In genomic region chr1:79887059-79887458, GRCh38 we compare ENCODE assay signal across 35 cellular contexts.
"Had no signal": no experiment of that assay in that cellular context is flagged by ENCODE, and none has a peak within 500 bp of the region (broad histone marks: within the 10 kb centered on the region; RNA-seq: fewer than 3 reads in every experiment).

No MANE protein-coding gene starts in this region.

- DNase-seq: activated B cell treated with CpG ODN at 0.5 μM for 24 hours; activated CD4-positive, alpha-beta memory T cell treated with anti-CD3 and anti-CD28 coated beads for 36 hours; activated CD4-positive, alpha-beta T cell treated with anti-CD3 and anti-CD28 coated beads for 4 hours; activated CD4-positive, alpha-beta T cell treated with anti-CD3 and anti-CD28 coated beads, Interleukin-2, amount 10 ng/mL, durations not matched to agents 24 days and 14 days; activated CD4-positive, alpha-beta T cell treated with anti-CD3 and anti-CD28 coated beads, Interleukin-2, amount 50 U/mL, for 1 hour; activated CD4-positive, alpha-beta T cell treated with anti-CD3 and anti-CD28 coated beads, Interleukin-2, amount 50 U/mL, for 4 hours; activated CD4-positive, CD25-positive, alpha-beta regulatory T cell treated with anti-CD3 and anti-CD28 coated beads, Interleukin-2, amount 50 U/mL, for 72 hours; activated CD8-positive, alpha-beta memory T cell treated with anti-CD3 and anti-CD28 coated beads, Interleukin-2, amount 50 U/mL, for 4 hours; activated CD8-positive, alpha-beta T cell treated with anti-CD3 and anti-CD28 coated beads for 36 hours; activated gamma-delta T cell; activated naive CD4-positive, alpha-beta T cell treated with anti-CD3 and anti-CD28 coated beads, Interleukin-2, amount 10 ng/mL, durations not matched to agents 7 days and 5 days; activated naive CD4-positive, alpha-beta T cell treated with Interleukin-2 at 50 U/mL for 16 hours; activated naive CD8-positive, alpha-beta T cell treated with anti-CD3 and anti-CD28 coated beads, Interleukin-2, amount 10 ng/mL, durations not matched to agents 7 days and 5 days; activated naive CD8-positive, alpha-beta T cell treated with anti-CD3 and anti-CD28 coated beads, Interleukin-2, amount 50 U/mL, for 24 hours; activated T-cell treated with anti-CD3 and anti-CD28 coated beads for 4 hours; activated T-cell treated with anti-CD3 and anti-CD28 coated beads, Interleukin-2, amount 50 U/mL, for 1 hour; activated T-cell treated with anti-CD3 and anti-CD28 coated beads, Interleukin-2, amount 50 U/mL, for 4 hours; activated T-cell treated with anti-CD3 and anti-CD28 coated beads, Interleukin-2, amount 50 U/mL, for 72 hours; amygdala; anterior cingulate cortex; brain microvascular endothelial cell; central memory CD4-positive, alpha-beta T cell; T-helper 1 cell; T-helper 2 cell; T-helper 9 cell had no signal

- FAIRE-seq: TTC549 had no signal

- H3K27ac Mint-ChIP-seq: activated B cell treated with CpG ODN at 0.5 μM for 24 hours; activated CD4-positive, alpha-beta memory T cell treated with anti-CD3 and anti-CD28 coated beads for 36 hours; activated CD4-positive, alpha-beta T cell treated with anti-CD3 and anti-CD28 coated beads, Interleukin-2, amount 10 ng/mL, durations not matched to agents 24 days and 14 days; activated CD8-positive, alpha-beta T cell treated with anti-CD3 and anti-CD28 coated beads for 36 hours; activated naive CD4-positive, alpha-beta T cell treated with anti-CD3 and anti-CD28 coated beads, Interleukin-2, amount 10 ng/mL, durations not matched to agents 7 days and 5 days; activated naive CD4-positive, alpha-beta T cell treated with anti-CD3 and anti-CD28 coated beads, Interleukin-2, amount 50 U/mL, for 24 hours; activated naive CD8-positive, alpha-beta T cell; activated naive CD8-positive, alpha-beta T cell treated with anti-CD3 and anti-CD28 coated beads, Interleukin-2, amount 10 ng/mL, durations not matched to agents 7 days and 5 days; activated naive CD8-positive, alpha-beta T cell treated with anti-CD3 and anti-CD28 coated beads, Interleukin-2, amount 50 U/mL, for 24 hours; activated T-cell treated with anti-CD3 and anti-CD28 coated beads, Interleukin-2, amount 50 U/mL, for 72 hours; activated T-helper 1 cell treated with anti-CD3 and anti-CD28 coated beads, Interleukin-12 subunit alpha, Interleukin-12 subunit beta, Interleukin-2, Interleukin-4 antibody, amounts not matched to agents 30 ng/mL and 10 ng/mL and 1 ng/mL, durations not matched to agents 14 hours and 24 hours and 36 hours; activated T-helper 17 cell treated with anti-CD3 and anti-CD28 coated beads, Interleukin-2, amount 50 U/mL, for 72 hours; T-helper 1 cell treated with Interleukin-12 subunit alpha and Interleukin-12 subunit beta and Interleukin-4 antibody, amounts not matched to agents 30 μg/mL and 1 μg/mL, for 36 hours; T-helper 2 cell treated with Interferon-gamma antibody and Interleukin-4, amounts not matched to agents 5 μg/mL and 100 μg/mL, for 36 hours had no signal

- ATAC-seq: activated CD8-positive, alpha-beta T cell treated with anti-CD3 and anti-CD28 coated beads for 36 hours; activated naive CD8-positive, alpha-beta T cell treated with anti-CD3 and anti-CD28 coated beads, Interleukin-2, amount 50 U/mL, for 24 hours; activated T-cell treated with anti-CD3 and anti-CD28 coated beads, Interleukin-2, amount 50 U/mL, for 4 hours; activated T-cell treated with anti-CD3 and anti-CD28 coated beads, Interleukin-2, amount 50 U/mL, for 72 hours; activated T-helper 17 cell treated with anti-CD3 and anti-CD28 coated beads, Interleukin-2, amount 50 U/mL, for 72 hours had no signal

- H3K4me1 ChIP-seq: ascending aorta, breast epithelium had no signal

- H3K4me1 Mint-ChIP-seq: activated B cell treated with CpG ODN at 0.5 μM for 24 hours; activated CD4-positive, alpha-beta T cell treated with anti-CD3 and anti-CD28 coated beads, Interleukin-2, amount 10 ng/mL, durations not matched to agents 24 days and 14 days; activated naive CD4-positive, alpha-beta T cell treated with anti-CD3 and anti-CD28 coated beads, Interleukin-2, amount 10 ng/mL, durations not matched to agents 7 days and 5 days; activated naive CD4-positive, alpha-beta T cell treated with anti-CD3 and anti-CD28 coated beads, Interleukin-2, amount 50 U/mL, for 24 hours; activated naive CD8-positive, alpha-beta T cell treated with anti-CD3 and anti-CD28 coated beads, Interleukin-2, amount 10 ng/mL, durations not matched to agents 7 days and 5 days; activated naive CD8-positive, alpha-beta T cell treated with anti-CD3 and anti-CD28 coated beads, Interleukin-2, amount 50 U/mL, for 24 hours; activated T-helper 17 cell treated with anti-CD3 and anti-CD28 coated beads, Interleukin-2, amount 50 U/mL, for 72 hours had no signal

- H3K4me3 ChIP-seq: ascending aorta, breast epithelium had no signal

- H3K36me3 Mint-ChIP-seq: activated CD4-positive, alpha-beta memory T cell treated with anti-CD3 and anti-CD28 coated beads for 36 hours; activated naive CD4-positive, alpha-beta T cell treated with anti-CD3 and anti-CD28 coated beads, Interleukin-2, amount 10 ng/mL, durations not matched to agents 7 days and 5 days; activated naive CD4-positive, alpha-beta T cell treated with anti-CD3 and anti-CD28 coated beads, Interleukin-2, amount 50 U/mL, for 24 hours; activated naive CD8-positive, alpha-beta T cell; activated naive CD8-positive, alpha-beta T cell treated with anti-CD3 and anti-CD28 coated beads, Interleukin-2, amount 10 ng/mL, durations not matched to agents 7 days and 5 days had no signal

- H3K4me3 Mint-ChIP-seq: activated B cell treated with CpG ODN at 0.5 μM for 24 hours; activated CD4-positive, alpha-beta memory T cell treated with anti-CD3 and anti-CD28 coated beads for 36 hours; activated CD4-positive, alpha-beta T cell treated with anti-CD3 and anti-CD28 coated beads, Interleukin-2, amount 10 ng/mL, durations not matched to agents 24 days and 14 days; activated CD8-positive, alpha-beta T cell treated with anti-CD3 and anti-CD28 coated beads for 36 hours; activated naive CD4-positive, alpha-beta T cell treated with anti-CD3 and anti-CD28 coated beads, Interleukin-2, amount 10 ng/mL, durations not matched to agents 7 days and 5 days; activated naive CD4-positive, alpha-beta T cell treated with anti-CD3 and anti-CD28 coated beads, Interleukin-2, amount 50 U/mL, for 24 hours; activated naive CD8-positive, alpha-beta T cell; activated naive CD8-positive, alpha-beta T cell treated with anti-CD3 and anti-CD28 coated beads, Interleukin-2, amount 10 ng/mL, durations not matched to agents 7 days and 5 days; activated naive CD8-positive, alpha-beta T cell treated with anti-CD3 and anti-CD28 coated beads, Interleukin-2, amount 50 U/mL, for 24 hours; activated T-cell treated with anti-CD3 and anti-CD28 coated beads, Interleukin-2, amount 50 U/mL, for 4 hours; activated T-cell treated with anti-CD3 and anti-CD28 coated beads, Interleukin-2, amount 50 U/mL, for 72 hours; activated T-helper 1 cell treated with anti-CD3 and anti-CD28 coated beads, Interleukin-12 subunit alpha, Interleukin-12 subunit beta, Interleukin-2, Interleukin-4 antibody, amounts not matched to agents 30 ng/mL and 10 ng/mL and 1 ng/mL, durations not matched to agents 14 hours and 24 hours and 36 hours; activated T-helper 17 cell treated with anti-CD3 and anti-CD28 coated beads, Interleukin-2, amount 50 U/mL, for 72 hours; T-helper 1 cell treated with Interleukin-12 subunit alpha and Interleukin-12 subunit beta and Interleukin-4 antibody, amounts not matched to agents 30 μg/mL and 1 μg/mL, for 36 hours; T-helper 2 cell treated with Interferon-gamma antibody and Interleukin-4, amounts not matched to agents 5 μg/mL and 100 μg/mL, for 36 hours had no signal

- H3K27me3 Mint-ChIP-seq: activated B cell treated with CpG ODN at 0.5 μM for 24 hours; activated CD4-positive, alpha-beta memory T cell treated with anti-CD3 and anti-CD28 coated beads for 36 hours; activated CD4-positive, alpha-beta T cell treated with anti-CD3 and anti-CD28 coated beads, Interleukin-2, amount 10 ng/mL, durations not matched to agents 24 days and 14 days; activated CD8-positive, alpha-beta T cell treated with anti-CD3 and anti-CD28 coated beads for 36 hours; activated naive CD4-positive, alpha-beta T cell treated with anti-CD3 and anti-CD28 coated beads, Interleukin-2, amount 10 ng/mL, durations not matched to agents 7 days and 5 days; activated naive CD4-positive, alpha-beta T cell treated with anti-CD3 and anti-CD28 coated beads, Interleukin-2, amount 50 U/mL, for 24 hours; activated naive CD8-positive, alpha-beta T cell; activated naive CD8-positive, alpha-beta T cell treated with anti-CD3 and anti-CD28 coated beads, Interleukin-2, amount 10 ng/mL, durations not matched to agents 7 days and 5 days; activated naive CD8-positive, alpha-beta T cell treated with anti-CD3 and anti-CD28 coated beads, Interleukin-2, amount 50 U/mL, for 24 hours; activated T-helper 17 cell treated with anti-CD3 and anti-CD28 coated beads, Interleukin-2, amount 50 U/mL, for 72 hours had no signal

- H3K27ac ChIP-seq: ascending aorta, brain microvascular endothelial cell, breast epithelium, VCaP had no signal

- H3K36me3 ChIP-seq: ascending aorta, brain microvascular endothelial cell, breast epithelium had no signal

- H3K27me3 ChIP-seq: ascending aorta, brain microvascular endothelial cell, breast epithelium had no signal
